16 cellular contexts compared by ENCODE assay signal in the genomic region with DNA sequence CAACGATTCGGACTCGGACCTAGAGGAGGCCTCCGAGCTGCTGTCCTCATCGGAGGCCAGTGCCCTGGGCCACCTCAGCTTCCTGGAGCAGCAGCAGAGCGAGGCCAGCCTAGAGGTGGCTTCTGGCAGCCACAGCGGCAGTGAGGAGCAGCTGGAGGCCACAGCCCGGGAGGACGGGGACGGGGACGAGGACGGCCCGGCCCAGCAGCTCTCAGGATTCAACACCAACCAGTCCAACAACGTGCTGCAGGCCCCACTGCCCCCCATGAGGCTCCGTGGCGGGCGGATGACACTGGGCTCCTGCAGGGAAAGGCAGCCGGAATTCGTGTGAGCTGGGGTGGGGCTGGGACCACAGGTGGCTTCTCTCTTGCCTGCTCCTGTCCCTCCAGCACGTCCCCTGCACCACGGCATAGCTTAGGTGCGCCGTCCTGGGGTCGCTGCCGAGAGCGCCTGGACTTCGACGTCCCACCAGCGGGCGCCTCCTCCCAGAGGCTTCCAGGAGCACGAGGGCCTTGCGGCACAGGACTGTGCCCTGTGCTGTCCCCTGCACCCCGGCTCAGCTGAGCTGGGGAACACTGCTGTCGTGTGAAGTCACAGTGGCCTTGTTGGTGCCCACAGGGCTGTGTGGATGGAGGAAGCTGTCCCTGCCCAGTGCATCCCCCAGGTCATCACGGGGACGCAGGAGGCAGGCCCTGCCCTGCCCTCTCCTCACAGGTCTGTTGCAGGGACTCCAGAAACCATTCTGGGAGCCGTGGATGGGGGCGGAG. TPM values are rescaled to one million over a fixed set of nuclear protein-coding genes. Genes with fewer than 3 reads are reported as not detected.
DNase-seq lines count a peak whose midpoint lies in the region; ATAC-seq and TF ChIP-seq lines count a peak whose summit lies in the region.
"Had no signal": no experiment of that assay in that cellular context is flagged by ENCODE, and none has a peak within 500 bp of the region (broad histone marks: within the 10 kb centered on the region; RNA-seq: fewer than 3 reads in every experiment).

No MANE protein-coding gene starts in this region.

- CTCF ChIA-PET in SK-N-SH (lab: Yijun Ruan, JAX) = interaction anchor here (1.3 to 2.0 kb wide), 5 partner anchors 16 to 158 kb away, joined by 5 read pairs; no protein-coding TSS in a partner anchor

- POLR2A ChIA-PET in SK-N-SH (lab: Yijun Ruan, JAX) = interaction anchor here (0.5 to 1.9 kb wide), 2 partner anchors 11 to 246 kb away, joined by 3 to 5 read pairs; no protein-coding TSS in a partner anchor
- POLR2A ChIA-PET in naive thymus-derived CD8-positive, alpha-beta T cell (lab: Charles Lee) = interaction anchor here (0.6 to 31.7 kb wide), 9 partner anchors 14 to 1078 kb away, joined by 3 to 2279 read pairs (median 173); a partner anchor contains a TSS

- no peaks in the 10 kb centered on the region for H3K9me3 ChIP-seq in SK-N-SH

- no peaks in the 10 kb centered on the region for H3K27me3 ChIP-seq in SK-N-SH (ENCODE audit: insufficient read depth)
- H3K27me3 ChIP-seq: foreskin keratinocyte had no signal

- H3K36me3 Mint-ChIP-seq in naive thymus-derived CD8-positive, alpha-beta T cell = peaks cover 0 to 58% (median 11%) of the 10 kb centered on the region in 3 donors

- no peak overlapping the region for H3K9ac ChIP-seq in SK-N-SH

- H4K20me1 ChIP-seq in SK-N-SH (ENCODE audit: insufficient read depth) = no peaks in the 10 kb centered on the region

- H3K4me3 ChIP-seq in SK-N-SH (ENCODE audit: low read depth in 2 of 2, low read length in 1 of 2) = no peak overlapping the region
- H3K4me3 ChIP-seq: skin epidermis had no signal

- H2AFZ ChIP-seq in SK-N-SH (ENCODE audit: low read depth) = no peak overlapping the region

- H3F3A ChIP-seq in SK-N-SH (replicated peaks; ENCODE audit: insufficient read depth) = peaks cover 13% of the 10 kb centered on the region

- peaks cover 0 to 15% of the 10 kb centered on the region in 2 experiments for H3K36me3 ChIP-seq in SK-N-SH (replicated peaks in 1 of 2; ENCODE audit: control insufficient read depth in 1 of 2, insufficient read depth in 2 of 2, low read length in 1 of 2)

- no peak overlapping the region for H3K4me2 ChIP-seq in SK-N-SH

- H3K4me3 Mint-ChIP-seq in naive thymus-derived CD8-positive, alpha-beta T cell = peak overlapping the region in 6 of 10 donors; percentile 18 to 78 (median 40)

- TF ChIP-seq EP300 in SK-N-SH (IDR thresholded peaks at IDR 0.05; ENCODE audit: borderline replicate concordance in 1 of 2, low read depth in 1 of 2, low read length in 1 of 2) = no peak

- TF ChIP-seq CTCF in SK-N-SH (IDR thresholded peaks at IDR 0.05) = no peak

- TF ChIP-seq RAD21 in SK-N-SH (IDR thresholded peaks at IDR 0.05; ENCODE audit: low read length) = no peak

- no peaks in the 10 kb centered on the region for H3K27me3 Mint-ChIP-seq in naive thymus-derived CD8-positive, alpha-beta T cell

- H3K9me3 Mint-ChIP-seq in naive thymus-derived CD8-positive, alpha-beta T cell = peaks cover 0 to 2% (median 0%) of the 10 kb centered on the region in 9 donors

- H3K27ac ChIP-seq in SK-N-SH (ENCODE audit: low read depth in 2 of 2, low read length in 1 of 2) = no peak overlapping the region
- H3K27ac ChIP-seq: foreskin keratinocyte had no signal

- DNase-seq in SK-N-SH (no peak), LoVo (ENCODE audit: low spot score) (no peak)
- DNase-seq in activated T-cell treated with anti-CD3 and anti-CD28 coated beads, Interleukin-2, amount 50 U/mL, for 48 hours = peak; percentile 25 to 41
- peak in 2 of 10 donors; percentile 13 to 25 for DNase-seq in naive thymus-derived CD8-positive, alpha-beta T cell
- DNase-seq: foreskin keratinocyte, KBM-7, mammary epithelial cell, NCI-H1694 treated with DMSO at 0.1 percent for 48 hours, NCI-H524 treated with DMSO at 0.1 percent for 48 hours, RPMI8226, substantia nigra had no signal

- peak; percentile 20 for TF ChIP-seq POLR2A in GM15510 (IDR thresholded peaks at IDR 0.05; ENCODE audit: borderline replicate concordance, extremely low read depth, insufficient read length)

- WGBS in SK-N-SH (ENCODE audit: low lambda C conversion rate) = 67% methylated on average over 17 of the region's 38 CpGs

- H3K4me1 Mint-ChIP-seq in naive thymus-derived CD8-positive, alpha-beta T cell = peaks cover 23 to 81% (median 65%) of the 10 kb centered on the region in 4 donors

- peak overlapping the region; percentile 67 to 98 (median 88) for H3K27ac Mint-ChIP-seq in naive thymus-derived CD8-positive, alpha-beta T cell

- no peaks in the 10 kb centered on the region for H3K9me2 ChIP-seq in SK-N-SH

- H3K79me2 ChIP-seq in SK-N-SH (ENCODE audit: insufficient read depth) = no peaks in the 10 kb centered on the region

- no peak for ATAC-seq in SK-N-SH treated with all-trans-retinoic acid at 6 μM for 48 hours
- ATAC-seq in naive thymus-derived CD8-positive, alpha-beta T cell = no peak
- ATAC-seq in GM21360 (IDR thresholded peaks at IDR 0.05; ENCODE audit: unreplicated experiment) = no peak
- ATAC-seq in HG03175 (IDR thresholded peaks at IDR 0.05; ENCODE audit: unreplicated experiment) = no peak
- ATAC-seq: foreskin keratinocyte had no signal

- peaks cover 0 to 12% of the 10 kb centered on the region in 2 experiments; a peak in 2 of 4 replicates for H3K4me1 ChIP-seq in SK-N-SH (ENCODE audit: control insufficient read depth in 1 of 2, insufficient read depth in 2 of 2, low read depth in 1 of 2, low read length in 1 of 2)

TF ChIP-seq in SK-N-SH, 30 proteins besides CTCF, POLR2A, EP300 and RAD21:
- TF ChIP-seq NRF1 (IDR thresholded peaks at IDR 0.05; ENCODE audit: low read depth, low read length) (no peak), POLR2AphosphoS5 (IDR thresholded peaks at IDR 0.05; ENCODE audit: low read depth, low read length) (peak; percentile 12)

TF ChIP-seq in SK-N-SH treated with all-trans-retinoic acid at 6 μM for 48 hours, 23 proteins besides CTCF, POLR2A, EP300 and RAD21:
- TF ChIP-seq ZNF70 (CRISPR knock-in tag; IDR thresholded peaks at IDR 0.05) (no peak), ZNF8 (CRISPR knock-in tag; IDR thresholded peaks at IDR 0.05) (no peak), ZNF565 (CRISPR knock-in tag; conservative IDR thresholded peaks at IDR 0.05; ENCODE audit: low read depth) (no peak), ISL1 (CRISPR knock-in tag; IDR thresholded peaks at IDR 0.05) (no peak), BACH2 (CRISPR knock-in tag; IDR thresholded peaks at IDR 0.05; ENCODE audit: borderline replicate concordance) (no peak)
- TF ChIP-seq, protein P1, sequence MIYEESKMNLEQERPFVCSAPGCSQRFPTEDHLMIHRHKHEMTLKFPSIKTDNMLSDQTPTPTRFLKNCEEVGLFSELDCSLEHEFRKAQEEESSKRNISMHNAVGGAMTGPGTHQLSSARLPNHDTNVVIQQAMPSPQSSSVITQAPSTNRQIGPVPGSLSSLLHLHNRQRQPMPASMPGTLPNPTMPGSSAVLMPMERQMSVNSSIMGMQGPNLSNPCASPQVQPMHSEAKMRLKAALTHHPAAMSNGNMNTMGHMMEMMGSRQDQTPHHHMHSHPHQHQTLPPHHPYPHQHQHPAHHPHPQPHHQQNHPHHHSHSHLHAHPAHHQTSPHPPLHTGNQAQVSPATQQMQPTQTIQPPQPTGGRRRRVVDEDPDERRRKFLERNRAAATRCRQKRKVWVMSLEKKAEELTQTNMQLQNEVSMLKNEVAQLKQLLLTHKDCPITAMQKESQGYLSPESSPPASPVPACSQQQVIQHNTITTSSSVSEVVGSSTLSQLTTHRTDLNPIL (CRISPR knock-in tag; IDR thresholded peaks at IDR 0.05; ENCODE audit: low read depth) = no peak
TF ChIP-seq in SK-N-SH treated with all-trans-retinoic acid at 6 μM for 48 hours: peak in this region for 0.

RNA-seq across cellular contexts. Expression of a gene that starts 9.3 kb away (rescaled TPM):
- polyA plus RNA-seq in SK-N-SH (2012; rRNA removed) = 238 and 283 TPM in 2 replicates
- 143 and 208 TPM in 2 replicates for polyA plus RNA-seq in SK-N-SH (2012; cell fraction: cytosol; rRNA removed)
- 134 and 138 TPM in 2 replicates for polyA plus RNA-seq in SK-N-SH (2012; cell fraction: nucleus; rRNA removed)
- total RNA-seq in naive thymus-derived CD8-positive, alpha-beta T cell = 10 to 100 TPM; 88.0 to 95.3 TPM
- 100 to 1,000 TPM; 159 to 233 (median 187) TPM for polyA plus RNA-seq in naive thymus-derived CD8-positive, alpha-beta T cell

RNA-seq across cellular contexts. Expression of a gene that starts 17.9 kb away (rescaled TPM):
- 566 and 925 TPM in 2 replicates for polyA plus RNA-seq in SK-N-SH (2012; rRNA removed)
- polyA plus RNA-seq in SK-N-SH (2012; cell fraction: cytosol; rRNA removed) = 591 and 700 TPM in 2 replicates
- 511 and 671 TPM in 2 replicates for polyA plus RNA-seq in SK-N-SH (2012; cell fraction: nucleus; rRNA removed)
- total RNA-seq in naive thymus-derived CD8-positive, alpha-beta T cell = 100 to 1,000 TPM; 207 to 225 TPM
- 100 to 1,000 TPM; 370 to 465 (median 405) TPM for polyA plus RNA-seq in naive thymus-derived CD8-positive, alpha-beta T cell

RNA-seq across cellular contexts. Expression of a gene that starts 18.9 kb away (rescaled TPM):
- 2.8 and 4.2 TPM in 2 replicates for polyA plus RNA-seq in SK-N-SH (2012; rRNA removed)
- polyA plus RNA-seq in SK-N-SH (2012; cell fraction: cytosol; rRNA removed) = 1.7 and 2.5 TPM in 2 replicates
- 5.9 and 9.7 TPM in 2 replicates for polyA plus RNA-seq in SK-N-SH (2012; cell fraction: nucleus; rRNA removed)
- 1,000 to 10,000 TPM; 1,025 to 1,060 TPM for total RNA-seq in naive thymus-derived CD8-positive, alpha-beta T cell
- polyA plus RNA-seq in naive thymus-derived CD8-positive, alpha-beta T cell = 100 to 1,000 TPM; 261 to 681 (median 358) TPM

RNA-seq across cellular contexts. Expression of a gene that starts 46.0 kb away (rescaled TPM):
- 7.8 and 8.3 TPM in 2 replicates for polyA plus RNA-seq in SK-N-SH (2012; rRNA removed)
- 3.1 and 3.9 TPM in 2 replicates for polyA plus RNA-seq in SK-N-SH (2012; cell fraction: cytosol; rRNA removed)
- 53.6 and 91.8 TPM in 2 replicates for polyA plus RNA-seq in SK-N-SH (2012; cell fraction: nucleus; rRNA removed)
- total RNA-seq in naive thymus-derived CD8-positive, alpha-beta T cell = 100 to 1,000 TPM; 221 to 232 TPM
- polyA plus RNA-seq in naive thymus-derived CD8-positive, alpha-beta T cell = 10 to 100 TPM in 1 of 3 donors, 1 to 10 TPM in 2; 4.2 to 14.4 (median 8.7) TPM

RNA-seq across cellular contexts. Expression of a gene that starts 59.5 kb away (rescaled TPM):
- 152 and 279 TPM in 2 replicates for polyA plus RNA-seq in SK-N-SH (2012; rRNA removed)
- polyA plus RNA-seq in SK-N-SH (2012; cell fraction: cytosol; rRNA removed) = 125 and 167 TPM in 2 replicates
- polyA plus RNA-seq in SK-N-SH (2012; cell fraction: nucleus; rRNA removed) = 199 and 204 TPM in 2 replicates
- 100 to 1,000 TPM; 211 to 216 TPM for total RNA-seq in naive thymus-derived CD8-positive, alpha-beta T cell
- 100 to 1,000 TPM; 498 to 693 (median 515) TPM for polyA plus RNA-seq in naive thymus-derived CD8-positive, alpha-beta T cell

Comparison
In these comparisons a context has a peak if more than half of its experiments do, and no peak if none do; other contexts are left out.
1. DNase-seq: peak in activated T-cell treated with anti-CD3 and anti-CD28 coated beads, Interleukin-2, amount 50 U/mL, for 48 hours (2 of 2); none in SK-N-SH (single experiment) and LoVo (single experiment).
2. RNA of a gene that starts 18.9 kb away (polyA plus RNA-seq): 261 to 681 TPM in naive thymus-derived CD8-positive, alpha-beta T cell; 1.7 to 9.7 TPM in SK-N-SH; every median in the first group is over 10 times any median in the second.